In the genomic region with DNA sequence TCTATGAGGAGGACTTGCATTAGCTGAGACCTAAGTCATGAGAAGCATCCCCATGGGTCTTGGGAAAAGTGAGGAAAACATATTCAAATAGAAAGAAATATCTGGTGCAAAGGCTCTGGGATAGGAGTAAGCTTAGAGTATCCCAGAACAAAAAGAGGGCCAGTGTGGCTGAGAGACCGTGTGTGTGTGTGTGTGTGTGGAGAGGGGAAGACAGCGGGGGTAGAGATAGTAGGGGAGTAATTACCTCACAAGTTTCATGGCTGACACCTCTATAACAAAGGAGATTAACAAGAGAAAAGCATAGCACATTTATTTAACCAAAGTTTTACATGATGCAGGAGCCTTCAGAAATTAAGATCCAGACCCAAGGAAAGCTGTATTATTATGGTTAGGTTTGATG, we compare ENCODE assay signal across 24 cellular contexts.
A peak's percentile ranks its signal among the peaks of the same experiment; 100 is the strongest.
DNase-seq lines count a peak whose midpoint lies in the region; ATAC-seq, FAIRE-seq and TF ChIP-seq lines count a peak whose summit lies in the region.
"Had no signal": no experiment of that assay in that cellular context is flagged by ENCODE, and none has a peak within 500 bp of the region (broad histone marks: within the 10 kb centered on the region; RNA-seq: fewer than 3 reads in every experiment).

No MANE protein-coding gene starts in this region.

- H3K27me3 ChIP-seq in GM12878 (replicated peaks in 1 of 2; ENCODE audit: control insufficient read depth in 2 of 2, insufficient read depth in 2 of 2, low read length in 1 of 2) (no peaks in the 10 kb centered on the region), MM.1S (replicated peaks; ENCODE audit: insufficient read depth, low read length) (no peaks in the 10 kb centered on the region), spleen (replicated peaks in 1 of 7) (no peaks in the 10 kb centered on the region)
- H3K27me3 ChIP-seq in naive thymus-derived CD4-positive, alpha-beta T cell (ENCODE audit: control insufficient read depth in 2 of 2, insufficient read depth in 2 of 2, low read length in 2 of 2), result no peaks in the 10 kb centered on the region
- H3K27me3 ChIP-seq: stomach had no signal

- no peak for TF ChIP-seq POLR2A in GM12878 (IDR thresholded peaks at IDR 0.05; ENCODE audit: low read depth, low read length)
- TF ChIP-seq POLR2A in spleen (IDR thresholded peaks at IDR 0.05), result no peak

- H2AFZ ChIP-seq in GM12878 (ENCODE audit: control insufficient read depth, low read depth, low read length) (no peak overlapping the region), MM.1S (ENCODE audit: low read length) (no peak overlapping the region)
- H2AFZ ChIP-seq: parathyroid adenoma had no signal

- FAIRE-seq in GM12878 (lab: Jason Lieb, UNC), result no peak
- FAIRE-seq: A204.1, endometrium, TTC549 had no signal

- no peak for TF ChIP-seq EP300 in GM12878 (IDR thresholded peaks at IDR 0.05; ENCODE audit: borderline replicate concordance in 1 of 2, control insufficient read depth in 1 of 2, low read depth in 2 of 2, low read length in 2 of 2)

- H3K4me1 ChIP-seq in GM12878 (ENCODE audit: control insufficient read depth, insufficient read depth, low read length), result peaks cover 39% of the 10 kb centered on the region
- peaks cover 0 to 58% of the 10 kb centered on the region in 2 donors for H3K4me1 ChIP-seq in naive thymus-derived CD4-positive, alpha-beta T cell (ENCODE audit: control insufficient read depth in 2 of 2, insufficient read depth in 2 of 2, low read length in 2 of 2)
- no peaks in the 10 kb centered on the region for H3K4me1 ChIP-seq in MM.1S (ENCODE audit: low read length)
- peaks cover 4 to 61% (median 27%) of the 10 kb centered on the region in 6 donors for H3K4me1 ChIP-seq in spleen

- CTCF ChIA-PET in GM12878 (lab: Yijun Ruan, JAX), result interaction anchor here (0.8 to 2.7 kb wide), 9 partner anchors 10 to 565 kb away, joined by 3 to 31 read pairs (median 3); no protein-coding TSS in a partner anchor
- CTCF ChIA-PET in naive thymus-derived CD4-positive, alpha-beta T cell (lab: Charles Lee), result interaction anchor here (1.0 to 17.4 kb wide), 6 partner anchors 8 to 560 kb away, joined by 3 to 219 read pairs (median 4); no protein-coding TSS in a partner anchor

- H3K27ac Mint-ChIP-seq in activated naive CD8-positive, alpha-beta T cell, result peak overlapping the region; percentile 76
- no peak overlapping the region for H3K27ac Mint-ChIP-seq in activated naive CD8-positive, alpha-beta T cell treated with anti-CD3 and anti-CD28 coated beads, Interleukin-2, amount 50 U/mL, for 24 hours
- H3K27ac Mint-ChIP-seq in naive thymus-derived CD4-positive, alpha-beta T cell, result peak overlapping the region in 8 of 9 donors; percentile 83 to 99 (median 92)
- H3K27ac Mint-ChIP-seq in T-helper 2 cell treated with Interferon-gamma antibody and Interleukin-4, amounts not matched to agents 5 μg/mL and 100 μg/mL, for 36 hours, result no peak overlapping the region

- no peaks in the 10 kb centered on the region; the same call in 2 of the 3 replicates for H3K9me3 ChIP-seq in GM12878 (replicated peaks; ENCODE audit: control insufficient read depth, insufficient read depth, low read length)
- no peaks in the 10 kb centered on the region for H3K9me3 ChIP-seq in naive thymus-derived CD4-positive, alpha-beta T cell (ENCODE audit: control insufficient read depth in 2 of 3, low read length in 3 of 3)
- no peaks in the 10 kb centered on the region for H3K9me3 ChIP-seq in MM.1S (replicated peaks; ENCODE audit: insufficient read depth, low read length)
- no peaks in the 10 kb centered on the region for H3K9me3 ChIP-seq in spleen
- H3K9me3 ChIP-seq: stomach had no signal

- H3K36me3 Mint-ChIP-seq in activated naive CD8-positive, alpha-beta T cell, result no peaks in the 10 kb centered on the region
- peaks cover 4% of the 10 kb centered on the region for H3K36me3 Mint-ChIP-seq in activated naive CD8-positive, alpha-beta T cell treated with anti-CD3 and anti-CD28 coated beads, Interleukin-2, amount 50 U/mL, for 24 hours (ENCODE audit: low read depth)
- peaks cover 0 to 4% (median 0%) of the 10 kb centered on the region in 5 donors for H3K36me3 Mint-ChIP-seq in naive thymus-derived CD4-positive, alpha-beta T cell
- no peaks in the 10 kb centered on the region for H3K36me3 Mint-ChIP-seq in T-helper 2 cell treated with Interferon-gamma antibody and Interleukin-4, amounts not matched to agents 5 μg/mL and 100 μg/mL, for 36 hours (ENCODE audit: low read depth)

- H3K36me3 ChIP-seq in GM12878 (ENCODE audit: control insufficient read depth in 2 of 2, insufficient read depth in 2 of 2, low read length in 1 of 2), result no peaks in the 10 kb centered on the region
- H3K36me3 ChIP-seq in naive thymus-derived CD4-positive, alpha-beta T cell (ENCODE audit: control insufficient read depth in 2 of 3, insufficient read depth in 3 of 3, low read length in 3 of 3), result no peaks in the 10 kb centered on the region
- no peaks in the 10 kb centered on the region for H3K36me3 ChIP-seq in MM.1S (replicated peaks; ENCODE audit: insufficient read depth, low read length)
- no peaks in the 10 kb centered on the region for H3K36me3 ChIP-seq in spleen
- H3K36me3 ChIP-seq: stomach had no signal

- no peaks in the 10 kb centered on the region for H3K9me3 Mint-ChIP-seq in activated naive CD8-positive, alpha-beta T cell (ENCODE audit: low read depth)
- H3K9me3 Mint-ChIP-seq in activated naive CD8-positive, alpha-beta T cell treated with anti-CD3 and anti-CD28 coated beads, Interleukin-2, amount 50 U/mL, for 24 hours, result no peaks in the 10 kb centered on the region
- H3K9me3 Mint-ChIP-seq in naive thymus-derived CD4-positive, alpha-beta T cell, result no peaks in the 10 kb centered on the region
- H3K9me3 Mint-ChIP-seq in T-helper 2 cell treated with Interferon-gamma antibody and Interleukin-4, amounts not matched to agents 5 μg/mL and 100 μg/mL, for 36 hours, result no peaks in the 10 kb centered on the region
- H3K9me3 Mint-ChIP-seq: activated CD4-positive, alpha-beta T cell treated with anti-CD3 and anti-CD28 coated beads, Interleukin-2, amount 10 ng/mL, durations not matched to agents 7 days and 5 days had no signal

- no peaks in the 10 kb centered on the region for H3F3A ChIP-seq in MM.1S (ENCODE audit: insufficient read depth, low read length)

- no peak for ATAC-seq in activated naive CD8-positive, alpha-beta T cell treated with anti-CD3 and anti-CD28 coated beads, Interleukin-2, amount 50 U/mL, for 24 hours
- ATAC-seq in GM12878, result no peak; the same call in 1 of the 3 replicates
- ATAC-seq in naive thymus-derived CD4-positive, alpha-beta T cell, result no peak
- no peak for ATAC-seq in activated CD4-positive, CD25-positive, alpha-beta regulatory T cell treated with anti-CD3 and anti-CD28 coated beads, Interleukin-2, amount 50 U/mL, for 24 hours

- TF ChIP-seq CTCF in GM12878 (IDR thresholded peaks at IDR 0.05 in 2 of 3, conservative IDR thresholded peaks at IDR 0.05 in 1 of 3; ENCODE audit: control insufficient read depth in 2 of 3, extremely low read depth in 1 of 3, insufficient read depth in 1 of 3, low read depth in 3 of 3, low read length in 3 of 3), result no peak
- TF ChIP-seq CTCF in MM.1S (IDR thresholded peaks at IDR 0.05; ENCODE audit: low read length), result no peak
- no peak for TF ChIP-seq CTCF in spleen (IDR thresholded peaks at IDR 0.05 in 8 of 11, conservative IDR thresholded peaks at IDR 0.05 in 3 of 11)

- no peak for TF ChIP-seq RAD21 in GM12878 (IDR thresholded peaks at IDR 0.05; ENCODE audit: insufficient read depth, low read depth, low read length)

- RAD21 ChIA-PET in GM12878 (lab: Charles Lee; ENCODE audit: unreplicated experiment), result interaction anchor here (0.6 to 3.5 kb wide), 21 partner anchors 9 to 555 kb away, joined by 3 to 38 read pairs (median 4); partner anchors contain the start of gene ZFP36L1

- BruUV-seq in GM12878 (replicated peaks; lab: Mats Ljungman, UMichigan), result no TSS peak

- SMC1A ChIA-PET in GM12878 (lab: Charles Lee; ENCODE audit: uncharacterized antibody, unreplicated experiment), result interaction anchor here (0.6 to 4.1 kb wide), 28 partner anchors 9 to 560 kb away, joined by 3 to 39 read pairs (median 4); no protein-coding TSS in a partner anchor

- no peaks in the 10 kb centered on the region for H3K9me2 ChIP-seq in MM.1S (replicated peaks; ENCODE audit: insufficient read depth, low read length)

- H3K79me2 ChIP-seq in GM12878 (ENCODE audit: control insufficient read depth, insufficient read depth, low read length) (no peaks in the 10 kb centered on the region), MM.1S (ENCODE audit: low read length) (no peaks in the 10 kb centered on the region)
- H3K79me2 ChIP-seq: parathyroid adenoma had no signal

- H3K4me1 Mint-ChIP-seq in activated naive CD8-positive, alpha-beta T cell (ENCODE audit: low read depth), result peaks cover 65% of the 10 kb centered on the region
- peaks cover 63% of the 10 kb centered on the region for H3K4me1 Mint-ChIP-seq in activated naive CD8-positive, alpha-beta T cell treated with anti-CD3 and anti-CD28 coated beads, Interleukin-2, amount 50 U/mL, for 24 hours
- peaks cover 44 to 92% (median 86%) of the 10 kb centered on the region in 7 donors for H3K4me1 Mint-ChIP-seq in naive thymus-derived CD4-positive, alpha-beta T cell
- peaks cover 15% of the 10 kb centered on the region for H3K4me1 Mint-ChIP-seq in T-helper 2 cell treated with Interferon-gamma antibody and Interleukin-4, amounts not matched to agents 5 μg/mL and 100 μg/mL, for 36 hours (ENCODE audit: low read depth)

- in situ Hi-C loops in GM12878 (cut with MboI), result no loop called here

- POLR2A ChIA-PET in GM12878 (lab: Charles Lee), result interaction anchor here (0.5 to 1.5 kb wide), 8 partner anchors 8 to 197 kb away, joined by 3 to 6 read pairs (median 4); no protein-coding TSS in a partner anchor
- POLR2A ChIA-PET in naive thymus-derived CD4-positive, alpha-beta T cell (lab: Charles Lee), result interaction anchor here (0.6 to 3.1 kb wide), 23 partner anchors 8 to 559 kb away, joined by 3 to 19 read pairs (median 4); partner anchors contain the start of gene ZFP36L1

- H3K4me3 ChIP-seq in GM12878, result no peak overlapping the region
- no peak overlapping the region for H3K4me3 ChIP-seq in naive thymus-derived CD4-positive, alpha-beta T cell (ENCODE audit: low read length)
- no peak overlapping the region for H3K4me3 ChIP-seq in MM.1S (ENCODE audit: low read length)
- no peak overlapping the region for H3K4me3 ChIP-seq in spleen
- H3K4me3 ChIP-seq: stomach had no signal

- no peak overlapping the region for H3K9ac ChIP-seq in GM12878 (ENCODE audit: control insufficient read depth, insufficient read depth, low read length)
- no peak overlapping the region for H3K9ac ChIP-seq in MM.1S (ENCODE audit: low read length)
- H3K9ac ChIP-seq: parathyroid adenoma had no signal

- intact Hi-C loops in GM12878 (cut with micrococcal nuclease; ENCODE audit: unreplicated experiment) (no loop called here), spleen (cut with DNase I; ENCODE audit: low total_unique reads) (loop anchor here (10.0 kb wide), 1 partner anchor 105 kb away; no protein-coding TSS in a partner anchor)
- intact Hi-C loops in naive thymus-derived CD4-positive, alpha-beta T cell (cut with micrococcal nuclease), result no loop called here

- no peak for DNase-seq in activated naive CD8-positive, alpha-beta T cell treated with anti-CD3 and anti-CD28 coated beads, Interleukin-2, amount 50 U/mL, for 24 hours
- no peak for DNase-seq in GM12878 (ENCODE audit: low read depth, low spot score)
- no peak for DNase-seq in naive thymus-derived CD4-positive, alpha-beta T cell
- DNase-seq in MM.1S, result no peak
- no peak for DNase-seq in spleen
- no peak for DNase-seq in T-helper 2 cell treated with Interferon-gamma antibody and Interleukin-4, amounts not matched to agents 5 μg/mL and 100 μg/mL, for 36 hours (ENCODE audit: low spot score)
- DNase-seq: activated CD4-positive, alpha-beta T cell treated with anti-CD3 and anti-CD28 coated beads, Interleukin-2, amount 10 ng/mL, durations not matched to agents 7 days and 5 days; activated naive CD4-positive, alpha-beta T cell treated with anti-CD3 and anti-CD28 coated beads, Interleukin-2, amount 50 U/mL, for 16 hours; C1 segment of cervical spinal cord; DMS 273 treated with DMSO at 0.1 percent for 48 hours; head of caudate nucleus; Karpas-422; NCI-H1048; NCI-H1930; NCI-H446; RPMI8226; stimulated activated CD4-positive, alpha-beta T cell treated with anti-CD3 and anti-CD28 coated beads, Interleukin-1b, Interleukin-23, amount 100 ng/mL, for 48 hours; stomach had no signal

- WGBS in GM12878 (ENCODE audit: insufficient coverage, insufficient replicate concordance, low lambda C conversion rate, missing lambda C conversion rate), result 100% methylated on average over 1 of the region's 2 CpGs
- 65 to 94% (median 87%) methylated on average over 2 of the region's 2 CpGs for WGBS in spleen, 5 donors

- H3K4me3 Mint-ChIP-seq in activated naive CD8-positive, alpha-beta T cell, result no peak overlapping the region
- H3K4me3 Mint-ChIP-seq in activated naive CD8-positive, alpha-beta T cell treated with anti-CD3 and anti-CD28 coated beads, Interleukin-2, amount 50 U/mL, for 24 hours, result no peak overlapping the region
- H3K4me3 Mint-ChIP-seq in naive thymus-derived CD4-positive, alpha-beta T cell, result peak overlapping the region in 9 of 10 donors; percentile 2 to 78 (median 44)
- H3K4me3 Mint-ChIP-seq in T-helper 2 cell treated with Interferon-gamma antibody and Interleukin-4, amounts not matched to agents 5 μg/mL and 100 μg/mL, for 36 hours, result no peak overlapping the region

- H3K4me2 ChIP-seq in GM12878 (ENCODE audit: control insufficient read depth, insufficient read depth), result no peak overlapping the region
- no peak overlapping the region for H3K4me2 ChIP-seq in MM.1S (ENCODE audit: low read depth, low read length)

- no peaks in the 10 kb centered on the region for H3K27me3 Mint-ChIP-seq in activated naive CD8-positive, alpha-beta T cell
- no peaks in the 10 kb centered on the region for H3K27me3 Mint-ChIP-seq in activated naive CD8-positive, alpha-beta T cell treated with anti-CD3 and anti-CD28 coated beads, Interleukin-2, amount 50 U/mL, for 24 hours
- no peaks in the 10 kb centered on the region for H3K27me3 Mint-ChIP-seq in naive thymus-derived CD4-positive, alpha-beta T cell
- no peaks in the 10 kb centered on the region for H3K27me3 Mint-ChIP-seq in T-helper 2 cell treated with Interferon-gamma antibody and Interleukin-4, amounts not matched to agents 5 μg/mL and 100 μg/mL, for 36 hours (ENCODE audit: low read depth)
- H3K27me3 Mint-ChIP-seq: activated CD4-positive, alpha-beta T cell treated with anti-CD3 and anti-CD28 coated beads, Interleukin-2, amount 10 ng/mL, durations not matched to agents 7 days and 5 days had no signal

- peak overlapping the region; percentile 58; the same call in 1 of the 2 replicates for H3K27ac ChIP-seq in GM12878 (ENCODE audit: control insufficient read depth, insufficient read depth)
- peak overlapping the region; percentile 64 for H3K27ac ChIP-seq in naive thymus-derived CD4-positive, alpha-beta T cell (ENCODE audit: low read depth, low read length)
- H3K27ac ChIP-seq in MM.1S (ENCODE audit: low read length), result no peak overlapping the region
- H3K27ac ChIP-seq in spleen, result peak overlapping the region in 1 of 8 donors; percentile 32
- H3K27ac ChIP-seq: parathyroid adenoma had no signal

- H4K20me1 ChIP-seq in GM12878 (ENCODE audit: control insufficient read depth, insufficient read depth) (no peaks in the 10 kb centered on the region), MM.1S (ENCODE audit: insufficient read depth, low read length) (no peaks in the 10 kb centered on the region)

Comparison
In these comparisons a context has a peak if more than half of its experiments do, and no peak if none do; other contexts are left out.
1. H3K27ac Mint-ChIP-seq: peak in activated naive CD8-positive, alpha-beta T cell (single experiment) and naive thymus-derived CD4-positive, alpha-beta T cell (8 of 9); none in activated naive CD8-positive, alpha-beta T cell treated with anti-CD3 and anti-CD28 coated beads, Interleukin-2, amount 50 U/mL, for 24 hours (single experiment) and T-helper 2 cell treated with Interferon-gamma antibody and Interleukin-4, amounts not matched to agents 5 μg/mL and 100 μg/mL, for 36 hours (single experiment).
2. H3K4me3 Mint-ChIP-seq: peak in naive thymus-derived CD4-positive, alpha-beta T cell (9 of 10); none in activated naive CD8-positive, alpha-beta T cell (single experiment), activated naive CD8-positive, alpha-beta T cell treated with anti-CD3 and anti-CD28 coated beads, Interleukin-2, amount 50 U/mL, for 24 hours (single experiment) and T-helper 2 cell treated with Interferon-gamma antibody and Interleukin-4, amounts not matched to agents 5 μg/mL and 100 μg/mL, for 36 hours (single experiment).